8 cellular contexts compared by ENCODE assay signal in the genomic region with DNA sequence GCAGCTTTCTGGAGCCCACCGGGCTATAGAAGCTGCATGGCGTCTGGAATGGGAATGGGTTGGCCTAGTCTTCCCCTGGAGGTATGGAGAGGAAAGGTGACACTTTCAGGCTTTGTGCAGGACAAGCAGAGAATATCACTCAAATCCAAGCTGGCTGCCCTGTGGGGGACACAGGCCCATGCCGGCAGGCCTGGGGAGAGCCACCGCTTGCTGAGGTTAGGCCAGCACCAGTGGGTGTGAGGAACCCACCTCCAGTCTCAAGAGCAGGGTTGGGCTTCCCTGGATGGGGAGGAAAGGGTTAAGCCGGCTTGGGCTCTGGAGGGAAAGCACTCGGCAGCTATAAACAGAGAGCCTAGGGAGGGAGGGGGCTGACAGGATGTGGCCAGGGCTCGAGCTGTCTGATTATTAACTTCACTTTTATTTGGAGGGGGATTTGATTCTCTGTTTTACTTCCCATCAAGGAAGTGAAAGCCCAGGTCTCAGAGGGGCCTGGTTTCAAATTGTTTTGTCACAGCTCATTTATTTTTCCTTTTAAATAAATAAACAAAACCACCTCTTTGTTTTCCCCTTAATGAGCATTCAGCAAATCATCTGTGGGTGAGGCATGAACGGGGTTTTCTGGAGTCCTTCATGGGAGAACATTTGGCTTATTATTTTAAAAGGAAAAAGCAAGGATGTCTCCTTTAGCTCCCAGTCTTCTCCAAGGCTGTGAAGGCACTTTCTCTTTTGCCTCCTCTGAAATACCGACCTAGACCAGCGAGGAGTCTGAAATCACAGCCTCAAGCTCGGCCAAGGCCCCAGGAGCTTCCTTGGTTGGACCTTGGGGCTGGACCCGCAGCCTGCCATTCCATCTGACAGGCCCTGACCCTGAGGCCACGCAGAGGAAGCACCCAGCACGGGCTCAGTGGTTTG. TPM values are rescaled to one million over a fixed set of nuclear protein-coding genes. Genes with fewer than 3 reads are reported as not detected.
DNase-seq lines count a peak whose midpoint lies in the region; ATAC-seq, FAIRE-seq and TF ChIP-seq lines count a peak whose summit lies in the region.

No MANE protein-coding gene starts in this region.

- H3K4me1 ChIP-seq in mesodermal cell (ENCODE audit: control insufficient read depth, insufficient read depth, low read length, poor library complexity, severe bottlenecking) (peaks cover 38% of the 10 kb centered on the region), thyroid gland (peaks cover 55 to 59% of the 10 kb centered on the region in 2 donors)

- peak overlapping the region; percentile 96 for H3K27ac ChIP-seq in mesodermal cell (ENCODE audit: low read depth, low read length, severe bottlenecking)
- peak overlapping the region; percentile 90 to 100 (median 99) for H3K27ac ChIP-seq in thyroid gland

- TF ChIP-seq CTCF in thyroid gland (IDR thresholded peaks at IDR 0.05): no peak

- peak; percentile 57 for ATAC-seq in GM18511 (IDR thresholded peaks at IDR 0.05; ENCODE audit: unreplicated experiment)

- H3K9me3 ChIP-seq in mesodermal cell (ENCODE audit: control insufficient read depth, low read length): no peaks in the 10 kb centered on the region
- no peaks in the 10 kb centered on the region for H3K9me3 ChIP-seq in thyroid gland

- peak; percentile 90 for FAIRE-seq in HTR-8/SVneo (lab: Jason Lieb, UNC)

- no peak overlapping the region for H3K4me3 ChIP-seq in mesodermal cell (ENCODE audit: extremely low read depth, insufficient read depth, low read length, poor library complexity, severe bottlenecking)
- no peak overlapping the region for H3K4me3 ChIP-seq in thyroid gland (replicated peaks in 1 of 3)

- 14 to 28% methylated on average over 7 to 12 of the region's 14 CpGs for WGBS in mesodermal cell (ENCODE audit: insufficient coverage in 2 of 2), 2 experiments
- 17 to 27% methylated on average over 13 to 14 of the region's 14 CpGs for WGBS in thyroid gland, 2 donors

- intact Hi-C loops in thyroid gland (cut with DNase I): loop anchor here (5.0 kb wide), 1 partner anchor 567 kb away; no protein-coding TSS in a partner anchor

- H3K36me3 ChIP-seq in mesodermal cell (ENCODE audit: control insufficient read depth, insufficient read depth, low read length): no peaks in the 10 kb centered on the region
- H3K36me3 ChIP-seq in thyroid gland: no peaks in the 10 kb centered on the region

- no peaks in the 10 kb centered on the region for H3K27me3 ChIP-seq in thyroid gland

- no peak for TF ChIP-seq POLR2A in thyroid gland (IDR thresholded peaks at IDR 0.05)

- DNase-seq in AG08395 (ENCODE audit: low spot score) (peak; percentile 30), HTR-8/SVneo (ENCODE audit: insufficient read length, low spot score) (no peak), UCSD-AML1 (lab: John Stamatoyannopoulos, UW; ENCODE audit: unreplicated experiment) (peak; percentile 70), ecto neural progenitor cell (ENCODE audit: low spot score) (peak; percentile 64), thyroid gland (peak; percentile 38 to 50), cerebellum (ENCODE audit: low spot score) (no peak)

RNA-seq across cellular contexts. Expression of a gene that starts 21.8 kb away (rescaled TPM):
- 184 TPM for polyA plus RNA-seq in mesodermal cell (2013, experiment 1 of 2)
- polyA plus RNA-seq in mesodermal cell (2013, experiment 2 of 2): 167 TPM
- total RNA-seq in thyroid gland: 100 to 1,000 TPM in 3 of 4 donors, 10 to 100 TPM in 1; 96.9 to 274 (median 127) TPM
- total RNA-seq in cerebellum: 26.4 TPM

Comparison
In these comparisons a context has a peak if more than half of its experiments do, and no peak if none do; other contexts are left out.
1. DNase-seq: peak in AG08395 (single experiment), UCSD-AML1 (single experiment), ecto neural progenitor cell (single experiment) and thyroid gland (2 of 2); none in HTR-8/SVneo (single experiment) and cerebellum (single experiment).